8 cellular contexts compared by ENCODE assay signal in genomic region chr2:188036786-188037185, GRCh38.
DNase-seq lines count a peak whose midpoint lies in the region; ATAC-seq and TF ChIP-seq lines count a peak whose summit lies in the region.
"Not testable (repeated sequence)": the region's sequence is repeated elsewhere in the genome, so short reads cannot be mapped to it uniquely, and the experiment has no call there.

No MANE protein-coding gene starts in this region.

- H3K4me1 Mint-ChIP-seq in GM23338 (peaks cover 20% of the 10 kb centered on the region), endodermal cell (peaks cover 19% of the 10 kb centered on the region)
- H3K4me1 Mint-ChIP-seq in MCF 10A (ENCODE audit: insufficient read depth, unreplicated experiment): not testable (repeated sequence)

- not testable (repeated sequence) for H3K14ac ChIP-seq in mesenchymal stem cell (ENCODE audit: low read length in 2 of 2)

- POLR2A ChIA-PET in MCF 10A (lab: Yijun Ruan, JAX): interaction anchor here (0.6 kb wide), 2 partner anchors 27 to 110 kb away, joined by 3 read pairs; no protein-coding TSS in a partner anchor

- not testable (repeated sequence) for H3K23ac ChIP-seq in mesenchymal stem cell (ENCODE audit: low read length in 2 of 2)

- H3K9ac ChIP-seq in endodermal cell (ENCODE audit: extremely low read depth, low read length, poor library complexity, severe bottlenecking): peak overlapping the region; percentile 11
- not testable (repeated sequence) for H3K9ac ChIP-seq in mesenchymal stem cell (ENCODE audit: low read length)

- H3K4me3 ChIP-seq in GM23338; mesenchymal stem cell (ENCODE audit: insufficient read depth in 1 of 2, low read depth in 1 of 2, low read length in 2 of 2): not testable (repeated sequence)
- peak overlapping the region; percentile 97 for H3K4me3 ChIP-seq in endodermal cell (ENCODE audit: low read length)

- peaks cover 11% of the 10 kb centered on the region for H3K27me3 Mint-ChIP-seq in GM23338 (ENCODE audit: insufficient read depth, low read depth, poor library complexity)
- not testable (repeated sequence) for H3K27me3 Mint-ChIP-seq in MCF 10A (ENCODE audit: insufficient read depth, unreplicated experiment); endodermal cell (ENCODE audit: insufficient read depth)

- H3K79me1 ChIP-seq in mesenchymal stem cell (replicated peaks; ENCODE audit: low read length, poor library complexity, severe bottlenecking): not testable (repeated sequence)

- not testable (repeated sequence) for H2AFZ ChIP-seq in GM23338; mesenchymal stem cell (ENCODE audit: low read depth, low read length)

- H3K4ac ChIP-seq in mesenchymal stem cell (ENCODE audit: low read depth in 1 of 2, low read length in 2 of 2): not testable (repeated sequence)

- DNase-seq in A172 (ENCODE audit: low spot score): peak; percentile 42
- DNase-seq in GM23338 (ENCODE audit: low spot score); endodermal cell: not testable (repeated sequence)
- DNase-seq in LHCN-M2 (ENCODE audit: low read depth): peak; percentile 66
- DNase-seq in MCF 10A (ENCODE audit: unreplicated experiment): peak; percentile 58
- peak; percentile 42 for DNase-seq in fibroblast of peridontal ligament (ENCODE audit: extremely low read depth)
- peak; percentile 38 for DNase-seq in mesenchymal stem cell
- DNase-seq in stromal cell of bone marrow (ENCODE audit: low read depth): peak; percentile 13

- not testable (repeated sequence) for H3F3A ChIP-seq in GM23338 (replicated peaks; ENCODE audit: low read depth)

- not testable (repeated sequence) for H2BK120ac ChIP-seq in mesenchymal stem cell (ENCODE audit: low read depth, low read length)

- not testable (repeated sequence) for H3K27me3 ChIP-seq in GM23338 (ENCODE audit: insufficient read depth); endodermal cell (ENCODE audit: control insufficient read depth, insufficient read depth, low read length, poor library complexity, severe bottlenecking); mesenchymal stem cell (ENCODE audit: control insufficient read depth in 1 of 2, insufficient read depth in 1 of 2, low read length in 2 of 2)

- H3K79me2 ChIP-seq in GM23338 (replicated peaks; ENCODE audit: insufficient read depth): peaks cover 51% of the 10 kb centered on the region

- H3K27ac Mint-ChIP-seq in GM23338; MCF 10A (ENCODE audit: low read depth, unreplicated experiment); endodermal cell: not testable (repeated sequence)

- not testable (repeated sequence) for H4K91ac ChIP-seq in mesenchymal stem cell (ENCODE audit: low read length)

- not testable (repeated sequence) for H2AK5ac ChIP-seq in mesenchymal stem cell (ENCODE audit: low read length, severe bottlenecking)

- CTCF ChIA-PET in MCF 10A (lab: Yijun Ruan, JAX): interaction anchor here (1.4 kb wide), 1 partner anchor 256 kb away, joined by 5 read pairs; the partner anchor contains the start of gene GULP1

- intact Hi-C loops in MCF 10A (cut with micrococcal nuclease): not testable (repeated sequence)

- H3K27ac ChIP-seq in GM23338 (ENCODE audit: low read depth); endodermal cell (ENCODE audit: low read depth, low read length); mesenchymal stem cell (ENCODE audit: low read length, poor library complexity, severe bottlenecking): not testable (repeated sequence)

- H3K4me1 ChIP-seq in GM23338 (ENCODE audit: insufficient read depth): peaks cover 20% of the 10 kb centered on the region
- not testable (repeated sequence) for H3K4me1 ChIP-seq in endodermal cell (ENCODE audit: control insufficient read depth, insufficient read depth, low read length); mesenchymal stem cell (ENCODE audit: control insufficient read depth, insufficient read depth, low read depth, low read length)

- H4K8ac ChIP-seq in mesenchymal stem cell (ENCODE audit: low read length): not testable (repeated sequence)

- H3K36me3 ChIP-seq in GM23338 (ENCODE audit: insufficient read depth) (peaks cover 28% of the 10 kb centered on the region), endodermal cell (ENCODE audit: control insufficient read depth, insufficient read depth, low read length) (peaks cover 46% of the 10 kb centered on the region)
- H3K36me3 ChIP-seq in mesenchymal stem cell (ENCODE audit: control insufficient read depth in 1 of 2, insufficient read depth in 2 of 2, low read depth in 1 of 2, low read length in 2 of 2): not testable (repeated sequence)

- ATAC-seq in GM23338: not testable (repeated sequence)

- not testable (repeated sequence) for H2BK12ac ChIP-seq in mesenchymal stem cell (ENCODE audit: low read length in 2 of 2)

- not testable (repeated sequence) for H3K18ac ChIP-seq in mesenchymal stem cell (ENCODE audit: low read depth in 1 of 2, low read length in 2 of 2)

- not testable (repeated sequence) for H3K36me3 Mint-ChIP-seq in GM23338 (ENCODE audit: low read depth); MCF 10A (ENCODE audit: insufficient read depth, unreplicated experiment); endodermal cell (ENCODE audit: low read depth)

- not testable (repeated sequence) for H3K9me3 ChIP-seq in endodermal cell (ENCODE audit: control insufficient read depth, low read length); mesenchymal stem cell (ENCODE audit: control insufficient read depth, low read length)

- peak overlapping the region; percentile 40; the same call in 1 of the 2 replicates for H3K4me2 ChIP-seq in GM23338
- not testable (repeated sequence) for H3K4me2 ChIP-seq in mesenchymal stem cell (ENCODE audit: low read length, poor library complexity, severe bottlenecking)

- H3K9me3 Mint-ChIP-seq in GM23338; MCF 10A (ENCODE audit: unreplicated experiment); endodermal cell: not testable (repeated sequence)

- H2BK5ac ChIP-seq in mesenchymal stem cell (ENCODE audit: low read depth, low read length, poor library complexity, severe bottlenecking): not testable (repeated sequence)

- H4K20me1 ChIP-seq in GM23338 (replicated peaks; ENCODE audit: insufficient read depth): not testable (repeated sequence)

- H2BK15ac ChIP-seq in mesenchymal stem cell (ENCODE audit: low read depth, poor library complexity, severe bottlenecking): not testable (repeated sequence)

- BruUV-seq in MCF 10A (replicated peaks; lab: Mats Ljungman, UMichigan): not testable (repeated sequence)

- H3K9me2 ChIP-seq in GM23338 (ENCODE audit: insufficient read depth): not testable (repeated sequence)

- 84 to 97% methylated on average over 5 of the region's 5 CpGs for WGBS in endodermal cell (ENCODE audit: insufficient coverage in 1 of 2, insufficient read length in 1 of 2), 2 experiments
- 67% methylated on average over 5 of the region's 5 CpGs for WGBS in mesenchymal stem cell

- not testable (repeated sequence) for H3K4me3 Mint-ChIP-seq in GM23338; MCF 10A (ENCODE audit: unreplicated experiment); endodermal cell

- TF ChIP-seq CTCF in GM23338 (conservative IDR thresholded peaks at IDR 0.05; ENCODE audit: low read depth in 2 of 2); MCF 10A (IDR thresholded peaks at IDR 0.05; ENCODE audit: unreplicated experiment); endodermal cell (conservative IDR thresholded peaks at IDR 0.05): not testable (repeated sequence)
